In the genomic region with DNA sequence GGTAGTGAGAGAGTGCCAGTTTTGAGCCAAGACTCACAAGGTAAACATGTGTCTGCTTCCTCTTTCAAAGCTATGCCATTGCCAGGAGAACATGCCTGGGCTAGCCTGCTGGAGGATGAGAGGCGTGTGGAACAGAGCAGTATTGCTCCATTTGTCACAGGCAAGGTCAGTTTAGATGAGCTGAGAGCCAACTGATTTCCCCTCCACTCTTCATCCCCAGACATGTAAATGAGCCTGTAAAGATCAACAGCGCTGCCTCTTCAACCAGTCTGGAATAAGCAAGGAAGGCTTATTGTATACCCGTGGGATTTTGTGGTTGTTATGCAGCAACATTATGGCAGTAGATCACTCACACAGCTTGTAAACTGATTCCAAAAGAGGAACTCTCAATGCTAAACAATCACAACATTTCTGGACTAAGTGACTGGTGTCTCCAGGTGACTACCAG, we compare ENCODE assay signal across 1 cellular context.
TF ChIP-seq lines count a peak whose summit lies in the region.

No MANE protein-coding gene starts in this region.

TF ChIP-seq in GM12878, 131 proteins besides CTCF, POLR2A, EP300 and RAD21:
- TF ChIP-seq IKZF1 (conservative IDR thresholded peaks at IDR 0.05) (0 out of 2 replicates have a peak, but pooled peaks have one; percentile 28), IKZF2 (IDR thresholded peaks at IDR 0.05) (peak in 1 of 2 experiments; percentile 30; a peak in 1 of 4 replicates), SPI1 (IDR thresholded peaks at IDR 0.05; ENCODE audit: borderline replicate concordance, insufficient read depth, low read depth, low read length) (peak; percentile 41), MEF2A (IDR thresholded peaks at IDR 0.05; ENCODE audit: insufficient read depth, low read depth, low read length) (no peak)
- TF ChIP-seq, protein P1, sequence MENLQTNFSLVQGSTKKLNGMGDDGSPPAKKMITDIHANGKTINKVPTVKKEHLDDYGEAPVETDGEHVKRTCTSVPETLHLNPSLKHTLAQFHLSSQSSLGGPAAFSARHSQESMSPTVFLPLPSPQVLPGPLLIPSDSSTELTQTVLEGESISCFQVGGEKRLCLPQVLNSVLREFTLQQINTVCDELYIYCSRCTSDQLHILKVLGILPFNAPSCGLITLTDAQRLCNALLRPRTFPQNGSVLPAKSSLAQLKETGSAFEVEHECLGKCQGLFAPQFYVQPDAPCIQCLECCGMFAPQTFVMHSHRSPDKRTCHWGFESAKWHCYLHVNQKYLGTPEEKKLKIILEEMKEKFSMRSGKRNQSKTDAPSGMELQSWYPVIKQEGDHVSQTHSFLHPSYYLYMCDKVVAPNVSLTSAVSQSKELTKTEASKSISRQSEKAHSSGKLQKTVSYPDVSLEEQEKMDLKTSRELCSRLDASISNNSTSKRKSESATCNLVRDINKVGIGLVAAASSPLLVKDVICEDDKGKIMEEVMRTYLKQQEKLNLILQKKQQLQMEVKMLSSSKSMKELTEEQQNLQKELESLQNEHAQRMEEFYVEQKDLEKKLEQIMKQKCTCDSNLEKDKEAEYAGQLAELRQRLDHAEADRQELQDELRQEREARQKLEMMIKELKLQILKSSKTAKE (IDR thresholded peaks at IDR 0.05; ENCODE audit: low read depth, poor library complexity, severe bottlenecking): peak; percentile 62
- TF ChIP-seq, protein P2, sequence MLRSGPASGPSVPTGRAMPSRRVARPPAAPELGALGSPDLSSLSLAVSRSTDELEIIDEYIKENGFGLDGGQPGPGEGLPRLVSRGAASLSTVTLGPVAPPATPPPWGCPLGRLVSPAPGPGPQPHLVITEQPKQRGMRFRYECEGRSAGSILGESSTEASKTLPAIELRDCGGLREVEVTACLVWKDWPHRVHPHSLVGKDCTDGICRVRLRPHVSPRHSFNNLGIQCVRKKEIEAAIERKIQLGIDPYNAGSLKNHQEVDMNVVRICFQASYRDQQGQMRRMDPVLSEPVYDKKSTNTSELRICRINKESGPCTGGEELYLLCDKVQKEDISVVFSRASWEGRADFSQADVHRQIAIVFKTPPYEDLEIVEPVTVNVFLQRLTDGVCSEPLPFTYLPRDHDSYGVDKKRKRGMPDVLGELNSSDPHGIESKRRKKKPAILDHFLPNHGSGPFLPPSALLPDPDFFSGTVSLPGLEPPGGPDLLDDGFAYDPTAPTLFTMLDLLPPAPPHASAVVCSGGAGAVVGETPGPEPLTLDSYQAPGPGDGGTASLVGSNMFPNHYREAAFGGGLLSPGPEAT (IDR thresholded peaks at IDR 0.05; ENCODE audit: low read depth): no peak
- TF ChIP-seq, protein P3, sequence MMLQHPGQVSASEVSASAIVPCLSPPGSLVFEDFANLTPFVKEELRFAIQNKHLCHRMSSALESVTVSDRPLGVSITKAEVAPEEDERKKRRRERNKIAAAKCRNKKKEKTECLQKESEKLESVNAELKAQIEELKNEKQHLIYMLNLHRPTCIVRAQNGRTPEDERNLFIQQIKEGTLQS (IDR thresholded peaks at IDR 0.05; ENCODE audit: borderline replicate concordance, extremely low read depth, low read depth, low read length): no peak
- TF ChIP-seq, protein P4, sequence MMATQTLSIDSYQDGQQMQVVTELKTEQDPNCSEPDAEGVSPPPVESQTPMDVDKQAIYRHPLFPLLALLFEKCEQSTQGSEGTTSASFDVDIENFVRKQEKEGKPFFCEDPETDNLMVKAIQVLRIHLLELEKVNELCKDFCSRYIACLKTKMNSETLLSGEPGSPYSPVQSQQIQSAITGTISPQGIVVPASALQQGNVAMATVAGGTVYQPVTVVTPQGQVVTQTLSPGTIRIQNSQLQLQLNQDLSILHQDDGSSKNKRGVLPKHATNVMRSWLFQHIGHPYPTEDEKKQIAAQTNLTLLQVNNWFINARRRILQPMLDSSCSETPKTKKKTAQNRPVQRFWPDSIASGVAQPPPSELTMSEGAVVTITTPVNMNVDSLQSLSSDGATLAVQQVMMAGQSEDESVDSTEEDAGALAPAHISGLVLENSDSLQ (IDR thresholded peaks at IDR 0.05): 0 out of 2 replicates have a peak, but pooled peaks have one; percentile 19
